ENCODE assay signal across 23 cellular contexts in genomic region chr12:106001105-106001489, GRCh38.
"Had no signal": no experiment of that assay in that cellular context is flagged by ENCODE, and none has a peak within 500 bp of the region (broad histone marks: within the 10 kb centered on the region; RNA-seq: fewer than 3 reads in every experiment).

No MANE protein-coding gene starts in this region.

- ATAC-seq: psoas muscle; right cardiac atrium; right lobe of liver; stimulated activated effector memory CD8-positive, alpha-beta T cell treated with anti-CD3 and anti-CD28 coated beads, Interleukin-12 subunit alpha, Interleukin-12 subunit beta, amount 100 ng/mL, for 72 hours; stimulated activated naive B cell treated with anti-CD40 and anti-IgM and Interleukin-4, amounts not matched to agents 10 μg/mL and 1 μg/mL and 100 μg/mL, for 72 hours had no signal

- H3K9ac ChIP-seq: neural progenitor cell, parathyroid adenoma had no signal

- H3K27ac ChIP-seq: neural progenitor cell, ovary, parathyroid adenoma, psoas muscle, right lobe of liver, sigmoid colon, stomach, thoracic aorta, thyroid gland, tibial nerve, upper lobe of left lung, vagina had no signal

- H3K27me3 ChIP-seq: neural progenitor cell, ovary, right lobe of liver, sigmoid colon, thyroid gland, tibial nerve, upper lobe of left lung, vagina had no signal

- H2AFZ ChIP-seq: neural progenitor cell, parathyroid adenoma had no signal

- H3K4me1 ChIP-seq: neural progenitor cell, psoas muscle, right lobe of liver, sigmoid colon, stomach, thyroid gland, tibial nerve, upper lobe of left lung, vagina had no signal

- H3K36me3 ChIP-seq: neural progenitor cell, ovary, right lobe of liver, sigmoid colon, stomach, thoracic aorta, thyroid gland, tibial nerve, upper lobe of left lung, vagina had no signal

- H3K4me2 ChIP-seq: neural progenitor cell had no signal

- H3K4me3 ChIP-seq: neural progenitor cell, ovary, psoas muscle, right lobe of liver, sigmoid colon, stomach, thoracic aorta, thyroid gland, tibial nerve, upper lobe of left lung, vagina had no signal

- H3K79me2 ChIP-seq: parathyroid adenoma had no signal

- DNase-seq: occipital lobe; ovary; posterior cingulate gyrus; psoas muscle; right cardiac atrium; right lobe of liver; sigmoid colon; small intestine; stimulated activated CD4-positive, alpha-beta T cell treated with anti-CD3 and anti-CD28 coated beads, Interleukin-15, amount 100 ng/mL, for 24 hours; stimulated activated CD4-positive, alpha-beta T cell treated with anti-CD3 and anti-CD28 coated beads, Interleukin-2, amount 100 ng/mL, for 24 hours; stimulated activated CD4-positive, alpha-beta T cell treated with anti-CD3 and anti-CD28 coated beads, Interleukin-2, amount 100 ng/mL, for 48 hours; stimulated activated CD4-positive, alpha-beta T cell treated with anti-CD3 and anti-CD28 coated beads, Interleukin-4, amount 100 ng/mL, for 24 hours; stimulated activated naive B cell treated with anti-CD40 and anti-IgM and Interleukin-4, amounts not matched to agents 10 μg/mL and 1 μg/mL and 100 μg/mL, for 72 hours; stimulated activated naive CD4-positive, alpha-beta T cell treated with Interleukin-2 at 50 U/mL for 16 hours; stomach; thyroid gland; upper lobe of left lung had no signal

- H3K9me3 ChIP-seq: ovary, psoas muscle, right lobe of liver, sigmoid colon, stomach, thoracic aorta, thyroid gland, tibial nerve, upper lobe of left lung, vagina had no signal
